11 cellular contexts compared by ENCODE assay signal in the genomic region with DNA sequence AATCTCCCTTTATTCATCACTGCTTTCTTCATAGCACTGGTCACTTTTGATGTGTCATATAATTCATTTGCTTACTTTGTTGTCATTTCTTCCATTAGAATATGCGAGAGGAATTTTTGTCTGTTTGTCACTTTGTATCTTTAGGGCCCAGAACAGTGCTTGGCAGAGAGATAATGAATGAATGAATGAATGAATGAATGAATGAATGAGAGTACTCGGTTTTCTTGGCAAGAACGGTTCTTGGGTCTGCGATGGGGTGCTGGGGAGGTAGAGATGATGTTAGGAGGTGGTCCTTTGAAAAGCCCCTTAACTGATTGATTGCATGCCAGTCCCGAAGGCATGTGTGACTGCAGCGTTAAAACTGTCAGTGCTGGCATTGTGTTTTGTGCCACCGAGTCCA.
"Had no signal": no experiment of that assay in that cellular context is flagged by ENCODE, and none has a peak within 500 bp of the region (broad histone marks: within the 10 kb centered on the region; RNA-seq: fewer than 3 reads in every experiment).

No MANE protein-coding gene starts in this region.

- H3K4me1 ChIP-seq: breast epithelium had no signal

- H3K27me3 ChIP-seq: breast epithelium, gastroesophageal sphincter, hepatocyte had no signal

- H3K27ac ChIP-seq: breast epithelium, hepatocyte, psoas muscle had no signal

- ATAC-seq: activated CD4-positive, CD25-positive, alpha-beta regulatory T cell treated with anti-CD3 and anti-CD28 coated beads, Interleukin-2, amount 50 U/mL, for 24 hours; activated naive CD4-positive, alpha-beta T cell treated with anti-CD3 and anti-CD28 coated beads, Interleukin-2, amount 50 U/mL, for 72 hours; gastroesophageal sphincter; natural killer cell treated with Interleukin-12 subunit alpha and Interleukin-12 subunit beta and Interleukin-15 and Interleukin-18, amount 100 ng/mL, for 72 hours had no signal

- DNase-seq: stimulated activated CD4-positive, alpha-beta T cell treated with anti-CD3 and anti-CD28 coated beads, Interleukin-2, amount 100 ng/mL, for 48 hours; stimulated activated naive CD4-positive, alpha-beta T cell treated with Interleukin-2 at 50 U/mL for 16 hours; SW 1271 had no signal

- H3K4me3 ChIP-seq: breast epithelium, gastroesophageal sphincter, hepatocyte, mucosa of descending colon, psoas muscle had no signal

- H3K9me3 ChIP-seq: breast epithelium, gastroesophageal sphincter, mucosa of descending colon, psoas muscle had no signal
